ENCODE assay signal across 22 cellular contexts in genomic region chr17:46984341-46984740, GRCh38. TPM values are rescaled to one million over a fixed set of nuclear protein-coding genes. Genes with fewer than 3 reads are reported as not detected.
DNase-seq lines count a peak whose midpoint lies in the region; ATAC-seq and TF ChIP-seq lines count a peak whose summit lies in the region.
"Had no signal": no experiment of that assay in that cellular context is flagged by ENCODE, and none has a peak within 500 bp of the region (broad histone marks: within the 10 kb centered on the region; RNA-seq: fewer than 3 reads in every experiment).

No MANE protein-coding gene starts in this region.

- H3K4me1 ChIP-seq in SK-N-SH (ENCODE audit: control insufficient read depth in 1 of 2, insufficient read depth in 2 of 2, low read depth in 1 of 2, low read length in 1 of 2): peaks cover 0 to 15% of the 10 kb centered on the region in 2 experiments; a peak in 1 of 4 replicates
- peaks cover 6 to 15% (median 10%) of the 10 kb centered on the region in 4 donors for H3K4me1 ChIP-seq in liver (ENCODE audit: control insufficient read depth in 4 of 4, insufficient read depth in 4 of 4, low read length in 3 of 4)
- H3K4me1 ChIP-seq: A549 had no signal

- POLR2A ChIA-PET in SK-N-SH (lab: Yijun Ruan, JAX): interaction anchor here (0.9 kb wide), 1 partner anchor 11 kb away, joined by 3 read pairs; no protein-coding TSS in a partner anchor

- H3K79me2 ChIP-seq in SK-N-SH (ENCODE audit: insufficient read depth): no peaks in the 10 kb centered on the region

- H3F3A ChIP-seq in SK-N-SH (replicated peaks; ENCODE audit: insufficient read depth): peaks cover 4% of the 10 kb centered on the region

- no peaks in the 10 kb centered on the region for H3K9me2 ChIP-seq in SK-N-SH

- H3K27me3 ChIP-seq in SK-N-SH (ENCODE audit: insufficient read depth) (no peaks in the 10 kb centered on the region; the same call in 1 of the 2 replicates), liver (ENCODE audit: control insufficient read depth in 4 of 4, insufficient read depth in 4 of 4, low read length in 3 of 4) (no peaks in the 10 kb centered on the region)

- H2AFZ ChIP-seq in SK-N-SH (ENCODE audit: low read depth): no peak overlapping the region

- no peak for ATAC-seq in SK-N-SH treated with all-trans-retinoic acid at 6 μM for 48 hours
- no peak for ATAC-seq in GM18907 (IDR thresholded peaks at IDR 0.05; ENCODE audit: unreplicated experiment)
- ATAC-seq: A549; activated CD4-positive, alpha-beta T cell treated with anti-CD3 and anti-CD28 coated beads for 36 hours; activated CD8-positive, alpha-beta memory T cell treated with anti-CD3 and anti-CD28 coated beads, Interleukin-2, amount 10 ng/mL, durations not matched to agents 7 days and 5 days; activated T-helper 17 cell treated with anti-CD3 and anti-CD28 coated beads, Interleukin-2, amount 50 U/mL, for 72 hours; natural killer cell treated with Interleukin-12 subunit alpha and Interleukin-12 subunit beta and Interleukin-15 and Interleukin-18, amount 100 ng/mL, for 72 hours; PC-3 had no signal

- H3K9me3 Mint-ChIP-seq in brain: no peaks in the 10 kb centered on the region
- H3K9me3 Mint-ChIP-seq: activated T-helper 17 cell treated with anti-CD3 and anti-CD28 coated beads, Interleukin-2, amount 50 U/mL, for 72 hours; natural killer cell treated with Interleukin-12 subunit alpha and Interleukin-12 subunit beta and Interleukin-15 and Interleukin-18, amount 100 ng/mL, for 72 hours had no signal

- no peak overlapping the region for H3K4me2 ChIP-seq in SK-N-SH
- H3K4me2 ChIP-seq: A549 had no signal

- H3K4me3 ChIP-seq in SK-N-SH (ENCODE audit: low read depth in 2 of 2, low read length in 1 of 2) (no peak overlapping the region), liver (ENCODE audit: low read depth in 1 of 3, low read length in 3 of 3) (no peak overlapping the region)
- H3K4me3 ChIP-seq: A549, SK-N-MC, spleen had no signal

- peak in 1 of 2 experiments; percentile 33; a peak in 2 of 4 replicates for TF ChIP-seq EP300 in SK-N-SH (IDR thresholded peaks at IDR 0.05; ENCODE audit: borderline replicate concordance in 1 of 2, low read depth in 1 of 2, low read length in 1 of 2)

- no peak for TF ChIP-seq CTCF in SK-N-SH (IDR thresholded peaks at IDR 0.05)
- TF ChIP-seq CTCF in brain (conservative IDR thresholded peaks at IDR 0.05): no peak
- no peak for TF ChIP-seq CTCF in liver (IDR thresholded peaks at IDR 0.05; ENCODE audit: low read depth, low read length, missing input control)

- TF ChIP-seq RAD21 in SK-N-SH (IDR thresholded peaks at IDR 0.05; ENCODE audit: low read length) (no peak), liver (IDR thresholded peaks at IDR 0.05) (no peak)

- peaks cover 21% of the 10 kb centered on the region for H3K4me1 Mint-ChIP-seq in brain
- H3K4me1 Mint-ChIP-seq: activated T-helper 17 cell treated with anti-CD3 and anti-CD28 coated beads, Interleukin-2, amount 50 U/mL, for 72 hours had no signal

- H3K27ac ChIP-seq in SK-N-SH (ENCODE audit: low read depth in 2 of 2, low read length in 1 of 2) (0 out of 4 replicates have a peak overlapping the region, but pooled peaks of 1 of the 2 experiments have one; percentile 11), liver (ENCODE audit: low read depth in 1 of 2, low read length in 2 of 2) (peak overlapping the region; percentile 73 to 79)
- H3K27ac ChIP-seq: A549, SK-N-MC had no signal

- H4K20me1 ChIP-seq in SK-N-SH (ENCODE audit: insufficient read depth): no peaks in the 10 kb centered on the region

- peak overlapping the region in 4 of 5 experiments; percentile 6 to 73 (median 24) for H3K27ac Mint-ChIP-seq in brain
- H3K27ac Mint-ChIP-seq: activated CD4-positive, alpha-beta T cell treated with anti-CD3 and anti-CD28 coated beads for 36 hours; activated CD8-positive, alpha-beta memory T cell treated with anti-CD3 and anti-CD28 coated beads, Interleukin-2, amount 10 ng/mL, durations not matched to agents 7 days and 5 days; activated T-helper 17 cell treated with anti-CD3 and anti-CD28 coated beads, Interleukin-2, amount 50 U/mL, for 72 hours; CD14-positive monocyte; natural killer cell treated with Interleukin-12 subunit alpha and Interleukin-12 subunit beta and Interleukin-15 and Interleukin-18, amount 100 ng/mL, for 72 hours had no signal

- no peak overlapping the region for H3K4me3 Mint-ChIP-seq in brain
- H3K4me3 Mint-ChIP-seq: activated CD4-positive, alpha-beta T cell treated with anti-CD3 and anti-CD28 coated beads for 36 hours; activated CD8-positive, alpha-beta memory T cell treated with anti-CD3 and anti-CD28 coated beads, Interleukin-2, amount 10 ng/mL, durations not matched to agents 7 days and 5 days; activated T-helper 17 cell treated with anti-CD3 and anti-CD28 coated beads, Interleukin-2, amount 50 U/mL, for 72 hours; CD14-positive monocyte; natural killer cell treated with Interleukin-12 subunit alpha and Interleukin-12 subunit beta and Interleukin-15 and Interleukin-18, amount 100 ng/mL, for 72 hours had no signal

- H3K27me3 Mint-ChIP-seq in brain: peaks cover 25% of the 10 kb centered on the region

- H3K9ac ChIP-seq in SK-N-SH: no peak overlapping the region
- peak overlapping the region in 1 of 2 donors; percentile 73 for H3K9ac ChIP-seq in liver (ENCODE audit: low read depth in 1 of 2, low read length in 2 of 2)

- CTCF ChIA-PET in SK-N-SH (lab: Yijun Ruan, JAX): interaction anchor here (0.8 to 5.6 kb wide), 8 partner anchors 10 to 201 kb away, joined by 3 to 37 read pairs (median 4); no protein-coding TSS in a partner anchor

- no peaks in the 10 kb centered on the region for H3K36me3 ChIP-seq in SK-N-SH (replicated peaks in 1 of 2; ENCODE audit: control insufficient read depth in 1 of 2, insufficient read depth in 2 of 2, low read length in 1 of 2)
- no peaks in the 10 kb centered on the region for H3K36me3 ChIP-seq in liver (ENCODE audit: control insufficient read depth in 4 of 4, insufficient read depth in 3 of 4, low read depth in 1 of 4, low read length in 3 of 4)
- H3K36me3 ChIP-seq: spleen had no signal

- peak; percentile 63 for DNase-seq in SK-N-SH
- DNase-seq in stimulated activated CD4-positive, alpha-beta T cell treated with anti-CD3 and anti-CD28 coated beads, Interleukin-15, amount 100 ng/mL, for 24 hours: no peak
- DNase-seq in T-helper 2 cell: no peak
- DNase-seq in iPS-NIHi11 (ENCODE audit: low spot score): no peak
- DNase-seq: activated CD4-positive, alpha-beta T cell treated with anti-CD3 and anti-CD28 coated beads for 36 hours; activated CD8-positive, alpha-beta memory T cell treated with anti-CD3 and anti-CD28 coated beads, Interleukin-2, amount 10 ng/mL, durations not matched to agents 7 days and 5 days; NCI-H1417 treated with DMSO at 0.1 percent for 48 hours; NCI-H226; PC-3; spleen had no signal

- H3K36me3 Mint-ChIP-seq in brain: peaks cover 6% of the 10 kb centered on the region
- H3K36me3 Mint-ChIP-seq: activated CD8-positive, alpha-beta memory T cell treated with anti-CD3 and anti-CD28 coated beads, Interleukin-2, amount 10 ng/mL, durations not matched to agents 7 days and 5 days; CD14-positive monocyte; natural killer cell treated with Interleukin-12 subunit alpha and Interleukin-12 subunit beta and Interleukin-15 and Interleukin-18, amount 100 ng/mL, for 72 hours had no signal

- H3K9me3 ChIP-seq in SK-N-SH (no peaks in the 10 kb centered on the region), liver (ENCODE audit: control insufficient read depth in 4 of 4, low read length in 3 of 4) (no peaks in the 10 kb centered on the region)
- H3K9me3 ChIP-seq: A549, spleen had no signal

- WGBS in SK-N-SH (ENCODE audit: low lambda C conversion rate): 50% methylated on average over 6 of the region's 6 CpGs
- 15% methylated on average over 6 of the region's 6 CpGs for WGBS in liver

TF ChIP-seq in SK-N-SH, 30 proteins besides CTCF, POLR2A, EP300 and RAD21:
- TF ChIP-seq MXI1 (IDR thresholded peaks at IDR 0.05; ENCODE audit: low read depth, low read length) (peak; percentile 19; the same call in 1 of the 2 replicates), RCOR1 (IDR thresholded peaks at IDR 0.05; ENCODE audit: low read length) (peak; percentile 56), POLR2AphosphoS5 (IDR thresholded peaks at IDR 0.05; ENCODE audit: low read depth, low read length) (no peak), CHD2 (IDR thresholded peaks at IDR 0.05; ENCODE audit: low read length, partially characterized antibody) (peak; percentile 11)

TF ChIP-seq in SK-N-SH treated with all-trans-retinoic acid at 6 μM for 48 hours, 23 proteins besides CTCF, POLR2A, EP300 and RAD21 (continues in another document):
- no peak for TF ChIP-seq ZNF70 (CRISPR knock-in tag; IDR thresholded peaks at IDR 0.05)

TF ChIP-seq in liver, 16 proteins besides CTCF, POLR2A, EP300 and RAD21:
- TF ChIP-seq FOXA1 (IDR thresholded peaks at IDR 0.05) (no peak), YY1 (IDR thresholded peaks at IDR 0.05) (no peak)

RNA-seq across cellular contexts. Expression of gene RPRML, which starts 5.3 kb away (rescaled TPM):
- polyA plus RNA-seq in SK-N-SH (2012; rRNA removed): not detected in 2 replicates
- polyA plus RNA-seq in SK-N-SH (2012; cell fraction: cytosol; rRNA removed): not detected in 2 replicates
- 0.06 TPM in 1 of 2 replicates, not detected in the other for polyA plus RNA-seq in SK-N-SH (2012; cell fraction: nucleus; rRNA removed)
- 3.5 TPM for polyA plus RNA-seq in brain (ENCODE audit: insufficient read depth, low read depth, low replicate concordance)
- not detected for total RNA-seq in liver
- under 1 TPM in 1 of 2 donors, not detected in 1; 0.06 TPM for polyA plus RNA-seq in liver
- total RNA-seq: activated CD4-positive, alpha-beta T cell treated with anti-CD3 and anti-CD28 coated beads for 36 hours; activated CD8-positive, alpha-beta memory T cell treated with anti-CD3 and anti-CD28 coated beads, Interleukin-2, amount 10 ng/mL, durations not matched to agents 7 days and 5 days; activated T-helper 17 cell treated with anti-CD3 and anti-CD28 coated beads, Interleukin-2, amount 50 U/mL, for 72 hours; bronchial epithelial cell; LHCN-M2; lung microvascular endothelial cell; natural killer cell treated with Interleukin-12 subunit alpha and Interleukin-12 subunit beta and Interleukin-15 and Interleukin-18, amount 100 ng/mL, for 72 hours; spleen had no signal
- polyA plus RNA-seq: CD14-positive monocyte, spleen had no signal
